Comparison of ENCODE assay signal across 29 cellular contexts in genomic region chr6:145525038-145525437, GRCh38.
"Had no signal": no experiment of that assay in that cellular context is flagged by ENCODE, and none has a peak within 500 bp of the region (broad histone marks: within the 10 kb centered on the region; RNA-seq: fewer than 3 reads in every experiment).

No MANE protein-coding gene starts in this region.

- H3K36me3 ChIP-seq: stomach, suprapubic skin, thoracic aorta, thyroid gland, tibial artery, tibial nerve, transverse colon, upper lobe of left lung, upper lobe of right lung, uterus, vagina had no signal

- H3K9me3 ChIP-seq: suprapubic skin, testis, thoracic aorta, thyroid gland, transverse colon, upper lobe of left lung, upper lobe of right lung, uterus, vagina had no signal

- H3K36me3 Mint-ChIP-seq: stimulated activated effector memory CD8-positive, alpha-beta T cell treated with anti-CD3 and anti-CD28 coated beads, Interleukin-12 subunit alpha, Interleukin-12 subunit beta, amount 100 ng/mL, for 72 hours; stimulated activated memory B cell treated with anti-CD40 and anti-IgM and Interleukin-4, amounts not matched to agents 10 μg/mL and 1 μg/mL and 100 μg/mL, for 72 hours; stimulated activated naive B cell treated with anti-CD40 and anti-IgM and Interleukin-4, amounts not matched to agents 10 μg/mL and 1 μg/mL and 100 μg/mL, for 72 hours; type B pancreatic cell had no signal

- H3K27ac Mint-ChIP-seq: stimulated activated effector memory CD8-positive, alpha-beta T cell treated with anti-CD3 and anti-CD28 coated beads, Interleukin-12 subunit alpha, Interleukin-12 subunit beta, amount 100 ng/mL, for 72 hours; stimulated activated memory B cell treated with anti-CD40 and anti-IgM and Interleukin-4, amounts not matched to agents 10 μg/mL and 1 μg/mL and 100 μg/mL, for 72 hours; stimulated activated naive B cell treated with anti-CD40 and anti-IgM and Interleukin-4, amounts not matched to agents 10 μg/mL and 1 μg/mL and 100 μg/mL, for 72 hours; stimulated activated naive CD8-positive, alpha-beta T cell treated with anti-CD3 and anti-CD28 coated beads, Interleukin-15, amount 100 ng/mL, for 72 hours; stimulated activated naive CD8-positive, alpha-beta T cell treated with anti-CD3 and anti-CD28 coated beads, Interleukin-15, Interleukin-2, amounts not matched to agents 100 ng/mL and 50 ng/mL, for 24 hours; type B pancreatic cell had no signal

- H3K9me3 Mint-ChIP-seq: stimulated activated memory B cell treated with anti-CD40 and anti-IgM and Interleukin-4, amounts not matched to agents 10 μg/mL and 1 μg/mL and 100 μg/mL, for 72 hours had no signal

- FAIRE-seq: urothelium cell line had no signal

- DNase-seq: stimulated activated CD4-positive, alpha-beta T cell treated with anti-CD3 and anti-CD28 coated beads, Interleukin-2, amount 100 ng/mL, for 48 hours; stimulated activated CD4-positive, alpha-beta T cell treated with anti-CD3 and anti-CD28 coated beads, Interleukin-4, amount 100 ng/mL, for 1 hour; stimulated activated CD4-positive, alpha-beta T cell treated with anti-CD3 and anti-CD28 coated beads, Interleukin-4, amount 100 ng/mL, for 24 hours; stimulated activated CD4-positive, alpha-beta T cell treated with anti-CD3 and anti-CD28 coated beads, Interleukin-4, amount 100 ng/mL, for 4 hours; stimulated activated CD8-positive, alpha-beta memory T cell treated with anti-CD3 and anti-CD28 coated beads, Interleukin-4, amount 100 ng/mL, for 48 hours; stimulated activated naive B cell treated with anti-CD40 and anti-IgM and Interleukin-4, amounts not matched to agents 10 μg/mL and 1 μg/mL and 100 μg/mL, for 72 hours; stimulated activated naive CD4-positive, alpha-beta T cell; stimulated activated naive CD4-positive, alpha-beta T cell treated with Interleukin-2 at 50 U/mL for 16 hours; stimulated activated naive CD8-positive, alpha-beta T cell treated with anti-CD3 and anti-CD28 coated beads, Interleukin-15, amount 100 ng/mL, for 72 hours; stimulated activated naive CD8-positive, alpha-beta T cell treated with anti-CD3 and anti-CD28 coated beads, Interleukin-15, Interleukin-2, amounts not matched to agents 100 U/mL and 50 U/mL, for 24 hours; stomach; substantia nigra; testis; thyroid gland; tibial artery; transverse colon; trophoblast cell; upper lobe of left lung; upper lobe of right lung; uterus had no signal

- H3K4me1 Mint-ChIP-seq: stimulated activated effector memory CD8-positive, alpha-beta T cell treated with anti-CD3 and anti-CD28 coated beads, Interleukin-12 subunit alpha, Interleukin-12 subunit beta, amount 100 ng/mL, for 72 hours; stimulated activated memory B cell treated with anti-CD40 and anti-IgM and Interleukin-4, amounts not matched to agents 10 μg/mL and 1 μg/mL and 100 μg/mL, for 72 hours; stimulated activated naive B cell treated with anti-CD40 and anti-IgM and Interleukin-4, amounts not matched to agents 10 μg/mL and 1 μg/mL and 100 μg/mL, for 72 hours; stimulated activated naive CD8-positive, alpha-beta T cell treated with anti-CD3 and anti-CD28 coated beads, Interleukin-15, amount 100 ng/mL, for 72 hours had no signal

- H3K27me3 Mint-ChIP-seq: stimulated activated memory B cell treated with anti-CD40 and anti-IgM and Interleukin-4, amounts not matched to agents 10 μg/mL and 1 μg/mL and 100 μg/mL, for 72 hours; stimulated activated naive CD8-positive, alpha-beta T cell treated with anti-CD3 and anti-CD28 coated beads, Interleukin-15, amount 100 ng/mL, for 72 hours; stimulated activated naive CD8-positive, alpha-beta T cell treated with anti-CD3 and anti-CD28 coated beads, Interleukin-15, Interleukin-2, amounts not matched to agents 100 ng/mL and 50 ng/mL, for 24 hours; type B pancreatic cell had no signal

- ATAC-seq: stimulated activated effector memory CD8-positive, alpha-beta T cell treated with anti-CD3 and anti-CD28 coated beads, Interleukin-12 subunit alpha, Interleukin-12 subunit beta, amount 100 ng/mL, for 72 hours; stimulated activated memory B cell treated with anti-CD40 and anti-IgM and Interleukin-4, amounts not matched to agents 10 μg/mL and 1 μg/mL and 100 μg/mL, for 72 hours; stimulated activated naive B cell treated with anti-CD40 and anti-IgM and Interleukin-4, amounts not matched to agents 10 μg/mL and 1 μg/mL and 100 μg/mL, for 72 hours; stimulated activated naive CD8-positive, alpha-beta T cell treated with anti-CD3 and anti-CD28 coated beads, Interleukin-15, amount 100 ng/mL, for 72 hours; stimulated activated naive CD8-positive, alpha-beta T cell treated with anti-CD3 and anti-CD28 coated beads, Interleukin-15, Interleukin-2, amounts not matched to agents 100 U/mL and 50 U/mL, for 24 hours; upper lobe of right lung had no signal

- H3K27ac ChIP-seq: stomach, suprapubic skin, testis, thoracic aorta, thyroid gland, tibial artery, tibial nerve, transverse colon, upper lobe of left lung, upper lobe of right lung, uterus, vagina had no signal

- H3K4me3 Mint-ChIP-seq: stimulated activated effector memory CD8-positive, alpha-beta T cell treated with anti-CD3 and anti-CD28 coated beads, Interleukin-12 subunit alpha, Interleukin-12 subunit beta, amount 100 ng/mL, for 72 hours; stimulated activated memory B cell treated with anti-CD40 and anti-IgM and Interleukin-4, amounts not matched to agents 10 μg/mL and 1 μg/mL and 100 μg/mL, for 72 hours; stimulated activated naive B cell treated with anti-CD40 and anti-IgM and Interleukin-4, amounts not matched to agents 10 μg/mL and 1 μg/mL and 100 μg/mL, for 72 hours; stimulated activated naive CD8-positive, alpha-beta T cell treated with anti-CD3 and anti-CD28 coated beads, Interleukin-15, amount 100 ng/mL, for 72 hours; stimulated activated naive CD8-positive, alpha-beta T cell treated with anti-CD3 and anti-CD28 coated beads, Interleukin-15, Interleukin-2, amounts not matched to agents 100 ng/mL and 50 ng/mL, for 24 hours; type B pancreatic cell had no signal

- H3K4me1 ChIP-seq: suprapubic skin, testis, thyroid gland, tibial artery, tibial nerve, transverse colon, upper lobe of left lung, upper lobe of right lung, uterus, vagina had no signal

- H3K4me3 ChIP-seq: stomach, suprapubic skin, testis, thoracic aorta, thyroid gland, tibial artery, tibial nerve, transverse colon, upper lobe of left lung, upper lobe of right lung, uterus, vagina had no signal
